In genomic region chr11:44977493-44977984, GRCh38 we compare ENCODE assay signal across 9 cellular contexts. TPM values are rescaled to one million over a fixed set of nuclear protein-coding genes. Genes with fewer than 3 reads are reported as not detected.
DNase-seq lines count a peak whose midpoint lies in the region; ATAC-seq and TF ChIP-seq lines count a peak whose summit lies in the region.
"Had no signal": no experiment of that assay in that cellular context is flagged by ENCODE, and none has a peak within 500 bp of the region (broad histone marks: within the 10 kb centered on the region; RNA-seq: fewer than 3 reads in every experiment).

No MANE protein-coding gene starts in this region.

- H3K27ac ChIP-seq in fibroblast of lung (ENCODE audit: insufficient read depth, low read length) (no peak overlapping the region), spleen (peak overlapping the region in 6 of 8 donors; percentile 4 to 71 (median 46))
- H3K27ac ChIP-seq: thoracic aorta had no signal

- ATAC-seq in HG02763 (IDR thresholded peaks at IDR 0.05; ENCODE audit: unreplicated experiment) (no peak), HG03196 (IDR thresholded peaks at IDR 0.05; ENCODE audit: unreplicated experiment) (no peak), HG03108 (IDR thresholded peaks at IDR 0.05; ENCODE audit: unreplicated experiment) (no peak)

- H3K36me3 ChIP-seq in fibroblast of lung (ENCODE audit: control insufficient read depth, insufficient read depth, low read length) (no peaks in the 10 kb centered on the region), spleen (no peaks in the 10 kb centered on the region)
- H3K36me3 ChIP-seq: thoracic aorta had no signal

- DNase-seq in activated naive CD4-positive, alpha-beta T cell treated with Interleukin-2 at 50 U/mL for 16 hours: peak; percentile 9
- DNase-seq in activated naive CD4-positive, alpha-beta T cell (lab: John Stamatoyannopoulos, UW): no peak
- DNase-seq in OCI-M1 (lab: John Stamatoyannopoulos, UW): peak; percentile 3
- DNase-seq in fibroblast of lung (ENCODE audit: low read depth in 2 of 2): peak in 1 of 2 donors; percentile 29
- DNase-seq in spleen: no peak

- H3K79me2 ChIP-seq in fibroblast of lung (ENCODE audit: control insufficient read depth, insufficient read depth, low read length): no peaks in the 10 kb centered on the region

- peak overlapping the region; percentile 0 for H2AFZ ChIP-seq in fibroblast of lung (ENCODE audit: low read length)

- H4K20me1 ChIP-seq in fibroblast of lung (ENCODE audit: control insufficient read depth, extremely low read depth, insufficient read depth, low read length): no peaks in the 10 kb centered on the region

- no peak for TF ChIP-seq POLR2A in spleen (IDR thresholded peaks at IDR 0.05)

- H3K27me3 ChIP-seq in fibroblast of lung (ENCODE audit: control insufficient read depth, insufficient read depth, low read length): no peaks in the 10 kb centered on the region
- H3K27me3 ChIP-seq in spleen (replicated peaks in 1 of 7): no peaks in the 10 kb centered on the region

- H3K4me1 ChIP-seq in fibroblast of lung (ENCODE audit: control insufficient read depth, extremely low read depth, insufficient read depth, low read length) (peaks cover 6% of the 10 kb centered on the region), spleen (peaks cover 35 to 73% (median 55%) of the 10 kb centered on the region in 6 donors)

- H3K4me2 ChIP-seq in fibroblast of lung (ENCODE audit: extremely low read depth, insufficient read depth, low read length): no peak overlapping the region

- 7 to 18% (median 13%) methylated on average over 9 of the region's 9 CpGs for WGBS in spleen, 5 donors

- H3K4me3 ChIP-seq in fibroblast of lung (replicated peaks in 1 of 4; ENCODE audit: control extremely low read depth in 1 of 4, insufficient read depth in 1 of 4, low read depth in 3 of 4, low read length in 4 of 4) (no peak overlapping the region), spleen (peak overlapping the region in 1 of 8 donors; percentile 30)
- H3K4me3 ChIP-seq: thoracic aorta had no signal

- no peaks in the 10 kb centered on the region for H3K9me3 ChIP-seq in fibroblast of lung (ENCODE audit: control insufficient read depth, insufficient read depth, low read depth, low read length)
- H3K9me3 ChIP-seq in spleen: no peaks in the 10 kb centered on the region
- H3K9me3 ChIP-seq: thoracic aorta had no signal

- H3K9ac ChIP-seq in fibroblast of lung (ENCODE audit: insufficient read depth, low read length): no peak overlapping the region

- peak; percentile 8 to 41 for TF ChIP-seq CTCF in fibroblast of lung (conservative IDR thresholded peaks at IDR 0.05 in 1 of 2, IDR thresholded peaks at IDR 0.05 in 1 of 2; ENCODE audit: low read depth in 1 of 2, low read length in 2 of 2)
- TF ChIP-seq CTCF in spleen (IDR thresholded peaks at IDR 0.05 in 8 of 11, conservative IDR thresholded peaks at IDR 0.05 in 3 of 11): peak in 3 of 11 experiments; percentile 12 to 27 (median 14)

- intact Hi-C loops in spleen (cut with DNase I; ENCODE audit: low total_unique reads): no loop called here

RNA-seq across cellular contexts. Expression of gene TP53I11, which starts 26.9 kb away (rescaled TPM):
- 19.5 and 54.0 TPM in 2 replicates for total RNA-seq in fibroblast of lung
- 14.8 and 53.2 TPM in 2 replicates for polyA plus RNA-seq in fibroblast of lung
- 100 and 451 TPM in 2 replicates for polyA plus RNA-seq in fibroblast of lung (2012)
- polyA minus RNA-seq in fibroblast of lung (ENCODE audit: low replicate concordance): 183 and 753 TPM in 2 replicates
- total RNA-seq in spleen: 100 to 1,000 TPM in 5 of 7 donors, 10 to 100 TPM in 2; 80.1 to 169 (median 110) TPM
- 10 to 100 TPM; 10.2 to 48.0 (median 11.6) TPM for polyA plus RNA-seq in spleen

Comparison
In these comparisons a context has a peak if more than half of its experiments do, and no peak if none do; other contexts are left out.
1. DNase-seq: peak in activated naive CD4-positive, alpha-beta T cell treated with Interleukin-2 at 50 U/mL for 16 hours (single experiment) and OCI-M1 (single experiment); none in activated naive CD4-positive, alpha-beta T cell (0 of 4) and spleen (single experiment).